ENCODE assay signal across 15 cellular contexts in genomic region chr6:113361014-113361645, GRCh38.
A peak's percentile ranks its signal among the peaks of the same experiment; 100 is the strongest.
DNase-seq lines count a peak whose midpoint lies in the region; ATAC-seq and TF ChIP-seq lines count a peak whose summit lies in the region.
"Had no signal": no experiment of that assay in that cellular context is flagged by ENCODE, and none has a peak within 500 bp of the region (broad histone marks: within the 10 kb centered on the region; RNA-seq: fewer than 3 reads in every experiment).

No MANE protein-coding gene starts in this region.

- H4K20me1 ChIP-seq in fibroblast of lung (ENCODE audit: control insufficient read depth, extremely low read depth, insufficient read depth, low read length) (no peaks in the 10 kb centered on the region), smooth muscle cell (ENCODE audit: low read depth) (no peaks in the 10 kb centered on the region)

- H3K36me3 ChIP-seq in fibroblast of lung (ENCODE audit: control insufficient read depth, insufficient read depth, low read length) (no peaks in the 10 kb centered on the region), smooth muscle cell (ENCODE audit: low read depth) (no peaks in the 10 kb centered on the region)
- H3K36me3 ChIP-seq: suprapubic skin had no signal

- H3K4me1 ChIP-seq in fibroblast of lung (ENCODE audit: control insufficient read depth, extremely low read depth, insufficient read depth, low read length): peaks cover 10% of the 10 kb centered on the region
- peaks cover 19% of the 10 kb centered on the region for H3K4me1 ChIP-seq in smooth muscle cell (ENCODE audit: low read depth)

- TF ChIP-seq POLR2A in GM18505 (IDR thresholded peaks at IDR 0.05; ENCODE audit: borderline replicate concordance, extremely low read depth, insufficient read depth, insufficient read length): no peak

- H3K27ac ChIP-seq in fibroblast of lung (ENCODE audit: insufficient read depth, low read length) (no peak overlapping the region), smooth muscle cell (ENCODE audit: low read depth) (peak overlapping the region; percentile 91)
- H3K27ac ChIP-seq: suprapubic skin had no signal

- 46% methylated on average over 8 of the region's 8 CpGs for WGBS in smooth muscle cell (ENCODE audit: low lambda C conversion rate)

- H3F3A ChIP-seq in smooth muscle cell (ENCODE audit: low read depth): peaks cover 16% of the 10 kb centered on the region

- TF ChIP-seq CTCF in fibroblast of lung (conservative IDR thresholded peaks at IDR 0.05 in 1 of 2, IDR thresholded peaks at IDR 0.05 in 1 of 2; ENCODE audit: low read depth in 1 of 2, low read length in 2 of 2): no peak
- TF ChIP-seq CTCF in smooth muscle cell (IDR thresholded peaks at IDR 0.05; ENCODE audit: borderline replicate concordance, insufficient read depth, poor library complexity, severe bottlenecking): no peak

- H2AFZ ChIP-seq in fibroblast of lung (ENCODE audit: low read length) (no peak overlapping the region), smooth muscle cell (ENCODE audit: low read depth) (peak overlapping the region; percentile 50)

- H3K27me3 ChIP-seq in fibroblast of lung (ENCODE audit: control insufficient read depth, insufficient read depth, low read length) (no peaks in the 10 kb centered on the region), smooth muscle cell (ENCODE audit: low read depth) (no peaks in the 10 kb centered on the region)
- H3K27me3 ChIP-seq: suprapubic skin had no signal

- no peaks in the 10 kb centered on the region for H3K79me2 ChIP-seq in fibroblast of lung (ENCODE audit: control insufficient read depth, insufficient read depth, low read length)
- H3K79me2 ChIP-seq in smooth muscle cell (ENCODE audit: low read depth): no peaks in the 10 kb centered on the region

- peak in 2 of 3 experiments; percentile 14 to 27 for DNase-seq in NCI-H1417 (lab: John Stamatoyannopoulos, UW)
- DNase-seq in NCI-H1417 treated with DMSO at 0.1 percent for 48 hours (lab: John Stamatoyannopoulos, UW): no peak
- peak; percentile 22 for DNase-seq in NCI-H69 (lab: John Stamatoyannopoulos, UW)
- DNase-seq in fibroblast of lung (ENCODE audit: low read depth in 2 of 2): peak; percentile 59 to 98
- no peak for DNase-seq in smooth muscle cell (lab: John Stamatoyannopoulos, UW; ENCODE audit: unreplicated experiment)
- no peak for DNase-seq in D341Med (ENCODE audit: low spot score)
- DNase-seq in activated T-cell treated with anti-CD3 and anti-CD28 coated beads, Interleukin-2, amount 50 U/mL, for 48 hours: no peak
- DNase-seq: 8988T; aorta; naive thymus-derived CD8-positive, alpha-beta T cell; NCI-H1694; Right ventricle myocardium superior; stimulated activated CD4-positive, alpha-beta T cell treated with anti-CD3 and anti-CD28 coated beads, Interleukin-2, amount 100 ng/mL, for 24 hours had no signal

- no peak overlapping the region for H3K4me3 ChIP-seq in fibroblast of lung (replicated peaks in 1 of 4; ENCODE audit: control extremely low read depth in 1 of 4, insufficient read depth in 1 of 4, low read depth in 3 of 4, low read length in 4 of 4)
- no peak overlapping the region for H3K4me3 ChIP-seq in smooth muscle cell
- H3K4me3 ChIP-seq: suprapubic skin had no signal

- ATAC-seq in GM18505 (IDR thresholded peaks at IDR 0.05; ENCODE audit: unreplicated experiment): no peak
- ATAC-seq: naive thymus-derived CD8-positive, alpha-beta T cell had no signal

- no peak overlapping the region for H3K9ac ChIP-seq in fibroblast of lung (ENCODE audit: insufficient read depth, low read length)
- peak overlapping the region; percentile 49 for H3K9ac ChIP-seq in smooth muscle cell (ENCODE audit: low read depth)

- H3K9me3 ChIP-seq in fibroblast of lung (ENCODE audit: control insufficient read depth, insufficient read depth, low read depth, low read length) (no peaks in the 10 kb centered on the region), smooth muscle cell (replicated peaks; ENCODE audit: low read depth) (no peaks in the 10 kb centered on the region)
- H3K9me3 ChIP-seq: suprapubic skin had no signal

- H3K4me2 ChIP-seq in fibroblast of lung (ENCODE audit: extremely low read depth, insufficient read depth, low read length): no peak overlapping the region
- peak overlapping the region; percentile 41 for H3K4me2 ChIP-seq in smooth muscle cell

Comparison
In these comparisons a context has a peak if more than half of its experiments do, and no peak if none do; other contexts are left out.
1. DNase-seq: peak in NCI-H1417 (2 of 3), NCI-H69 (single experiment) and fibroblast of lung (2 of 2); none in NCI-H1417 treated with DMSO at 0.1 percent for 48 hours (single experiment), smooth muscle cell (single experiment), D341Med (single experiment) and activated T-cell treated with anti-CD3 and anti-CD28 coated beads, Interleukin-2, amount 50 U/mL, for 48 hours (0 of 2).